ENCODE assay signal across 8 cellular contexts in genomic region chr6:99613705-99614429, GRCh38. TPM values are rescaled to one million over a fixed set of nuclear protein-coding genes. Genes with fewer than 3 reads are reported as not detected.
A peak's percentile ranks its signal among the peaks of the same experiment; 100 is the strongest.
DNase-seq lines count a peak whose midpoint lies in the region; ATAC-seq and TF ChIP-seq lines count a peak whose summit lies in the region.

No MANE protein-coding gene starts in this region.

- H3K4me3 ChIP-seq in GM12865 (ENCODE audit: low read depth, low read length) (peak overlapping the region; percentile 73), HL-60 (replicated peaks; ENCODE audit: insufficient read depth, low read length) (peak overlapping the region; percentile 40), right atrium auricular region (peak overlapping the region; percentile 14 to 52), gastrocnemius medialis (peak overlapping the region; percentile 41 to 59 (median 48))

- no peak overlapping the region for H3K27ac Mint-ChIP-seq in activated CD4-positive, alpha-beta memory T cell treated with anti-CD3 and anti-CD28 coated beads, Interleukin-2, amount 10 ng/mL, durations not matched to agents 7 days and 5 days

- no peaks in the 10 kb centered on the region for H3K9me3 ChIP-seq in right atrium auricular region
- no peaks in the 10 kb centered on the region for H3K9me3 ChIP-seq in gastrocnemius medialis

- no peaks in the 10 kb centered on the region for H3K36me3 Mint-ChIP-seq in activated CD4-positive, alpha-beta memory T cell treated with anti-CD3 and anti-CD28 coated beads, Interleukin-2, amount 10 ng/mL, durations not matched to agents 7 days and 5 days (ENCODE audit: low read depth)

- H3K4me1 ChIP-seq in right atrium auricular region (peaks cover 0 to 23% of the 10 kb centered on the region in 2 donors), gastrocnemius medialis (peaks cover 5 to 10% of the 10 kb centered on the region in 2 donors)

- H3K4me3 Mint-ChIP-seq in activated CD4-positive, alpha-beta memory T cell treated with anti-CD3 and anti-CD28 coated beads, Interleukin-2, amount 10 ng/mL, durations not matched to agents 7 days and 5 days, result peak overlapping the region; percentile 48

- peaks cover 75% of the 10 kb centered on the region for H3K27me3 Mint-ChIP-seq in activated CD4-positive, alpha-beta memory T cell treated with anti-CD3 and anti-CD28 coated beads, Interleukin-2, amount 10 ng/mL, durations not matched to agents 7 days and 5 days

- TF ChIP-seq POLR2A in gastrocnemius medialis (IDR thresholded peaks at IDR 0.05), result no peak

- intact Hi-C loops in gastrocnemius medialis (cut with DNase I; ENCODE audit: low total_unique reads), result no loop called here

- peak; percentile 69 for ATAC-seq in GM21390 (IDR thresholded peaks at IDR 0.05; ENCODE audit: unreplicated experiment)
- ATAC-seq in gastrocnemius medialis, result peak in 1 of 2 donors; percentile 39

- TF ChIP-seq CTCF in GM12865 (IDR thresholded peaks at IDR 0.05; ENCODE audit: insufficient read depth, low read depth, low read length, missing control alignments) (no peak), HL-60 (IDR thresholded peaks at IDR 0.05; ENCODE audit: insufficient read depth, low read length) (no peak), right atrium auricular region (IDR thresholded peaks at IDR 0.05) (no peak), gastrocnemius medialis (IDR thresholded peaks at IDR 0.05 in 4 of 5, conservative IDR thresholded peaks at IDR 0.05 in 1 of 5) (no peak)

- H3K27ac ChIP-seq in HL-60 (replicated peaks) (no peak overlapping the region), right atrium auricular region (no peak overlapping the region), gastrocnemius medialis (no peak overlapping the region)

- peaks cover 2% of the 10 kb centered on the region for H3K9me3 Mint-ChIP-seq in activated CD4-positive, alpha-beta memory T cell treated with anti-CD3 and anti-CD28 coated beads, Interleukin-2, amount 10 ng/mL, durations not matched to agents 7 days and 5 days

- no peaks in the 10 kb centered on the region for H3K36me3 ChIP-seq in right atrium auricular region
- H3K36me3 ChIP-seq in gastrocnemius medialis, result no peaks in the 10 kb centered on the region

- POLR2A ChIA-PET in activated CD4-positive, alpha-beta memory T cell treated with anti-CD3 and anti-CD28 coated beads, Interleukin-2, amount 10 ng/mL, durations not matched to agents 7 days and 5 days (lab: Charles Lee), result interaction anchor here (0.7 to 1.5 kb wide), 2 partner anchors 10 to 46 kb away, joined by 3 read pairs; partner anchors contain the start of gene CCNC

- H3K27me3 ChIP-seq in HL-60 (ENCODE audit: insufficient read depth, poor library complexity, severe bottlenecking) (peaks cover 42% of the 10 kb centered on the region), right atrium auricular region (peaks cover 44 to 77% of the 10 kb centered on the region in 2 donors), gastrocnemius medialis (peaks cover 97 to 99% (median 98%) of the 10 kb centered on the region in 3 donors)

- in situ Hi-C loops in gastrocnemius medialis (cut with MboI; ENCODE audit: low sequenced_read_pairs in 4 of 4), result no loop called here

- H3K4me1 Mint-ChIP-seq in activated CD4-positive, alpha-beta memory T cell treated with anti-CD3 and anti-CD28 coated beads, Interleukin-2, amount 10 ng/mL, durations not matched to agents 7 days and 5 days, result peaks cover 36% of the 10 kb centered on the region

- CTCF ChIA-PET in activated CD4-positive, alpha-beta memory T cell treated with anti-CD3 and anti-CD28 coated beads, Interleukin-2, amount 10 ng/mL, durations not matched to agents 7 days and 5 days (lab: Charles Lee), result interaction anchor here (2.1 kb wide), 1 partner anchor 25 kb away, joined by 6 read pairs; no protein-coding TSS in a partner anchor

- DNase-seq in GM12865 (ENCODE audit: low read depth) (peak; percentile 79), HL-60 (ENCODE audit: low read depth in 1 of 2, low spot score in 1 of 2) (peak in 1 of 2 experiments; percentile 38), right atrium auricular region (ENCODE audit: low spot score) (no peak), gastrocnemius medialis (no peak), DMS114 treated with DMSO at 0.1 percent for 48 hours (lab: John Stamatoyannopoulos, UW; ENCODE audit: unreplicated experiment) (no peak), foreskin melanocyte (no peak)
- no peak for DNase-seq in activated CD4-positive, alpha-beta memory T cell treated with anti-CD3 and anti-CD28 coated beads, Interleukin-2, amount 10 ng/mL, durations not matched to agents 7 days and 5 days

RNA-seq across cellular contexts. Expression of gene PRDM13, which starts 7.2 kb away (rescaled TPM):
- not detected for total RNA-seq in activated CD4-positive, alpha-beta memory T cell treated with anti-CD3 and anti-CD28 coated beads, Interleukin-2, amount 10 ng/mL, durations not matched to agents 7 days and 5 days
- total RNA-seq in right atrium auricular region, result not detected
- not detected for total RNA-seq in gastrocnemius medialis

RNA-seq across cellular contexts. Expression of gene CCNC, which starts 45.4 kb away (rescaled TPM):
- total RNA-seq in activated CD4-positive, alpha-beta memory T cell treated with anti-CD3 and anti-CD28 coated beads, Interleukin-2, amount 10 ng/mL, durations not matched to agents 7 days and 5 days, result 10 to 100 TPM; 41.5 to 45.4 TPM
- total RNA-seq in right atrium auricular region (10 to 100 TPM; 17.6 to 23.1 TPM), gastrocnemius medialis (10 to 100 TPM; 18.1 to 45.4 (median 25.8) TPM)
